ENCODE assay signal across 9 cellular contexts in the genomic region with DNA sequence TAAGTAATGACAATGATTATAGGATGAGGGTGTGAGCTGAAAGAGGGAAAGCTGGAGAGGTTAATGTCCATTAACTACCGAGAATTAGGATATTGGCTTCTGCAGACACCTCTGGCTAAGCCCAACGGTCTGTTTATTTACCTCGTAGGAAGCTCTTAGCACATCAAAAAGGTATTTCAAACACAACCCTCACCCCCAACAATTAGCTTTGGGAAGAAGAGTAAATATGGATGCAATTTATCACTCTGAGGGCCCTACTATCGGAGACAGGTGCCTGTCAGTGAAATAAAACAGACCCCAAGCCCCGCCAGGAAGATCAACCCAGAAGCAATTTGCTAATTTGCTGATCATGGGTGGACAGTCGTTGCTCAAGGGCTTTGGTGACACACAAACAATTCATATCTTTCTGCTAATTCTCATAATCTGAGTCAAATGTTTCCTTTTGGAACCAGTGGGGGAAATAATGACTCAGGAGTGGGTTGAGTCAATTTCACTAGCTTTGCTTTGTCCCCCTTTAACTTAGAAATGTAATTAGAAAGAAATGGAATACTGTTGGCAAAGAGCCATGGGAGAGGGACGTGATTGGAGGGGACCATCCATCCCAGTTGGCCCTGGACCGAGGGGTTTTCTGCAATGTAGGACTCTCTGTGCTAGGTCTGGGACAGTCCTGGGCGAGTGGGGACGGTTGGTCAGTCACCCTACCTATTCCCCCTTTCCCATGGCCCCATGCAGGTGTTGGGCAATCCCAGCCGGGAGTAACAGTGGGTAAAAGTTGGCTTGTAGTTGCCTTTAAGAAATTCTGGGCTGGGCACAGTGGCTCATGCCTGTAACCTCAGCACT.
A peak's percentile ranks its signal among the peaks of the same experiment; 100 is the strongest.
DNase-seq lines count a peak whose midpoint lies in the region; ATAC-seq and TF ChIP-seq lines count a peak whose summit lies in the region.
"Had no signal": no experiment of that assay in that cellular context is flagged by ENCODE, and none has a peak within 500 bp of the region (broad histone marks: within the 10 kb centered on the region; RNA-seq: fewer than 3 reads in every experiment).

No MANE protein-coding gene starts in this region.

- no peaks in the 10 kb centered on the region for H3K36me3 Mint-ChIP-seq in CD4-positive, alpha-beta memory T cell
- H3K36me3 Mint-ChIP-seq: naive thymus-derived CD8-positive, alpha-beta T cell had no signal

- H3K36me3 ChIP-seq in CD4-positive, alpha-beta memory T cell (ENCODE audit: insufficient read depth, low read length), result no peaks in the 10 kb centered on the region

- H3K9me3 ChIP-seq in CD4-positive, alpha-beta memory T cell (ENCODE audit: control insufficient read depth in 1 of 2, low read length in 2 of 2), result no peaks in the 10 kb centered on the region

- H3K4me1 Mint-ChIP-seq in CD4-positive, alpha-beta memory T cell, result peaks cover 3 to 8% (median 4%) of the 10 kb centered on the region in 4 donors

- peak; percentile 63 for ATAC-seq in omental fat pad (ENCODE audit: low FRiP score)
- no peak for ATAC-seq in GM18909 (IDR thresholded peaks at IDR 0.05; ENCODE audit: poor library complexity, unreplicated experiment)
- ATAC-seq: naive thymus-derived CD8-positive, alpha-beta T cell had no signal

- peaks cover 0 to 7% (median 0%) of the 10 kb centered on the region in 8 donors for H3K9me3 Mint-ChIP-seq in CD4-positive, alpha-beta memory T cell

- no peak overlapping the region for H3K27ac Mint-ChIP-seq in CD4-positive, alpha-beta memory T cell

- CTCF ChIA-PET in CD4-positive, alpha-beta memory T cell (lab: Charles Lee; ENCODE audit: partially characterized antibody), result interaction anchor here (0.9 kb wide), 1 partner anchor 25 kb away, joined by 3 read pairs; no protein-coding TSS in a partner anchor

- no peak overlapping the region for H3K4me3 Mint-ChIP-seq in CD4-positive, alpha-beta memory T cell
- H3K4me3 Mint-ChIP-seq: naive thymus-derived CD8-positive, alpha-beta T cell had no signal

- peak; percentile 59 for DNase-seq in NCI-H2107 treated with DMSO at 0.1 percent for 48 hours (lab: John Stamatoyannopoulos, UW; ENCODE audit: unreplicated experiment)
- DNase-seq in NCI-H2107 (lab: John Stamatoyannopoulos, UW), result no peak
- peak; percentile 79 to 82 for DNase-seq in NCI-H1930 (lab: John Stamatoyannopoulos, UW)
- peak; percentile 56 for DNase-seq in astrocyte of the spinal cord (ENCODE audit: low read depth, low spot score)
- no peak for DNase-seq in omental fat pad (ENCODE audit: low spot score)
- DNase-seq in CD4-positive, alpha-beta memory T cell, result no peak
- no peak for DNase-seq in GM20000 (ENCODE audit: low spot score)
- DNase-seq: naive thymus-derived CD8-positive, alpha-beta T cell had no signal

- no peak for TF ChIP-seq CTCF in astrocyte of the spinal cord (IDR thresholded peaks at IDR 0.05; ENCODE audit: low read depth, low read length)
- no peak for TF ChIP-seq CTCF in omental fat pad (IDR thresholded peaks at IDR 0.05)
- TF ChIP-seq CTCF in GM20000 (IDR thresholded peaks at IDR 0.05; ENCODE audit: extremely low read depth, missing control alignments), result no peak

- no peak overlapping the region for H3K27ac ChIP-seq in CD4-positive, alpha-beta memory T cell (ENCODE audit: low read depth, low read length)

- H3K4me3 ChIP-seq in astrocyte of the spinal cord (ENCODE audit: low read depth, low read length), result no peak overlapping the region
- no peak overlapping the region for H3K4me3 ChIP-seq in CD4-positive, alpha-beta memory T cell (ENCODE audit: low read length in 2 of 2)

- no peaks in the 10 kb centered on the region for H3K27me3 Mint-ChIP-seq in CD4-positive, alpha-beta memory T cell

- intact Hi-C loops in CD4-positive, alpha-beta memory T cell (cut with micrococcal nuclease), result no loop called here

- in situ Hi-C loops in astrocyte of the spinal cord (cut with HindIII; ENCODE audit: low sequenced_read_pairs), result no loop called here

- POLR2A ChIA-PET in CD4-positive, alpha-beta memory T cell (lab: Charles Lee; ENCODE audit: partially characterized antibody), result no interaction called here

- no peaks in the 10 kb centered on the region for H3K4me1 ChIP-seq in CD4-positive, alpha-beta memory T cell (ENCODE audit: insufficient read depth, low read length)

- H3K27me3 ChIP-seq in CD4-positive, alpha-beta memory T cell (ENCODE audit: insufficient read depth, low read length), result no peaks in the 10 kb centered on the region

Comparison
In these comparisons a context has a peak if more than half of its experiments do, and no peak if none do; other contexts are left out.
1. DNase-seq: peak in NCI-H2107 treated with DMSO at 0.1 percent for 48 hours (single experiment), NCI-H1930 (2 of 2) and astrocyte of the spinal cord (single experiment); none in NCI-H2107 (single experiment), omental fat pad (single experiment), CD4-positive, alpha-beta memory T cell (0 of 5) and GM20000 (single experiment).